ENCODE assay signal across 20 cellular contexts in genomic region chr9:126432659-126433058, GRCh38.
"Had no signal": no experiment of that assay in that cellular context is flagged by ENCODE, and none has a peak within 500 bp of the region (broad histone marks: within the 10 kb centered on the region; RNA-seq: fewer than 3 reads in every experiment).

No MANE protein-coding gene starts in this region.

- H3K9me3 ChIP-seq: colonic mucosa, esophagus muscularis mucosa, gastroesophageal sphincter, heart left ventricle, left lung, lower lobe of right lung, mucosa of descending colon had no signal

- H3K36me3 ChIP-seq: colonic mucosa had no signal

- H3K4me3 Mint-ChIP-seq: immature natural killer cell, mesothelial cell of epicardium had no signal

- H3K27ac ChIP-seq: colonic mucosa, esophagus muscularis mucosa, foreskin keratinocyte, gastroesophageal sphincter, heart left ventricle, hepatocyte, left lung, lower lobe of right lung had no signal

- H3K27me3 Mint-ChIP-seq: naive B cell had no signal

- H3K4me1 Mint-ChIP-seq: immature natural killer cell had no signal

- H2AFZ ChIP-seq: hepatocyte had no signal

- ATAC-seq: foreskin keratinocyte, gastroesophageal sphincter, heart left ventricle, left cardiac atrium, left ventricle myocardium superior, lower lobe of right lung, mucosa of descending colon had no signal

- H3K27ac Mint-ChIP-seq: immature natural killer cell, mesothelial cell of epicardium, naive B cell had no signal

- H3K27me3 ChIP-seq: colonic mucosa, dorsolateral prefrontal cortex, esophagus muscularis mucosa, foreskin keratinocyte, gastroesophageal sphincter, heart left ventricle, hepatocyte, left lung had no signal

- H3K4me3 ChIP-seq: colonic mucosa, dorsolateral prefrontal cortex, esophagus muscularis mucosa, gastroesophageal sphincter, heart left ventricle, hepatocyte, left lung, lower lobe of right lung, mucosa of descending colon had no signal

- DNase-seq: colonic mucosa; dermis blood vessel endothelial cell; effector CD4-positive, alpha-beta T cell; effector memory CD4-positive, alpha-beta T cell; foreskin keratinocyte; heart left ventricle; hypothalamus; immature natural killer cell; left cardiac atrium; left lung; left ventricle myocardium superior; lower lobe of right lung; mesenchymal stem cell; mucosa of descending colon; naive B cell had no signal

- H3K9me3 Mint-ChIP-seq: immature natural killer cell, mesothelial cell of epicardium, naive B cell had no signal

- H3K4me2 ChIP-seq: hepatocyte had no signal

- H3K4me1 ChIP-seq: colonic mucosa, foreskin keratinocyte, gastroesophageal sphincter, heart left ventricle, lower lobe of right lung had no signal
